Comparison of ENCODE assay signal across 8 cellular contexts in genomic region chr2:177165731-177166711, GRCh38. TPM values are rescaled to one million over a fixed set of nuclear protein-coding genes. Genes with fewer than 3 reads are reported as not detected.
A peak's percentile ranks its signal among the peaks of the same experiment; 100 is the strongest.
DNase-seq lines count a peak whose midpoint lies in the region; ATAC-seq and TF ChIP-seq lines count a peak whose summit lies in the region.

No MANE protein-coding gene starts in this region.

- in situ Hi-C loops in brain microvascular endothelial cell (cut with HindIII; ENCODE audit: low pct_ligation_motif_present, low sequenced_read_pairs), result no loop called here

- intact Hi-C loops in left colon (cut with DNase I, micrococcal nuclease), result loop anchor here (2.0 to 10.0 kb wide), 5 partner anchors 99 to 249 kb away; partner anchors contain the start of gene NFE2L2 (in 1 of the 2)

- no peaks in the 10 kb centered on the region for H3K36me3 ChIP-seq in brain microvascular endothelial cell (replicated peaks)

- no peaks in the 10 kb centered on the region for H3K9me3 Mint-ChIP-seq in activated T-cell treated with anti-CD3 and anti-CD28 coated beads, Interleukin-2, amount 50 U/mL, for 24 hours

- no peak for DNase-seq in activated T-cell treated with anti-CD3 and anti-CD28 coated beads, Interleukin-2, amount 50 U/mL, for 24 hours
- DNase-seq in activated T-cell treated with anti-CD3 and anti-CD28 coated beads for 4 hours (no peak), NCI-H2227 treated with DMSO at 0.1 percent for 48 hours (lab: John Stamatoyannopoulos, UW) (peak; percentile 74), brain microvascular endothelial cell (peak; percentile 22), left colon (no peak), superior temporal gyrus (ENCODE audit: extremely low spot score) (peak; percentile 56), NCI-H2196 treated with DMSO at 0.1 percent for 48 hours (lab: John Stamatoyannopoulos, UW; ENCODE audit: unreplicated experiment) (no peak)

- H3K27ac Mint-ChIP-seq in activated T-cell treated with anti-CD3 and anti-CD28 coated beads, Interleukin-2, amount 50 U/mL, for 24 hours, result peak overlapping the region; percentile 84

- no peak for TF ChIP-seq CTCF in brain microvascular endothelial cell (IDR thresholded peaks at IDR 0.05; ENCODE audit: low read depth, low read length, missing control alignments)

- ATAC-seq in HG02623 (IDR thresholded peaks at IDR 0.05; ENCODE audit: unreplicated experiment) (peak; percentile 51), left colon (peak; percentile 73)

- no peaks in the 10 kb centered on the region for H3K27me3 ChIP-seq in brain microvascular endothelial cell (replicated peaks)

- H3K27me3 Mint-ChIP-seq in activated T-cell treated with anti-CD3 and anti-CD28 coated beads, Interleukin-2, amount 50 U/mL, for 24 hours, result peaks cover 3% of the 10 kb centered on the region

- peaks cover 23% of the 10 kb centered on the region for H3K4me1 Mint-ChIP-seq in activated T-cell treated with anti-CD3 and anti-CD28 coated beads, Interleukin-2, amount 50 U/mL, for 24 hours (ENCODE audit: low read depth)

- H3K4me3 Mint-ChIP-seq in activated T-cell treated with anti-CD3 and anti-CD28 coated beads, Interleukin-2, amount 50 U/mL, for 24 hours, result peak overlapping the region; percentile 63

- H3K27ac ChIP-seq in brain microvascular endothelial cell, result peak overlapping the region; percentile 90

- peak overlapping the region; percentile 10 for H3K4me3 ChIP-seq in brain microvascular endothelial cell (ENCODE audit: low read depth, low read length)

- no peaks in the 10 kb centered on the region for H3K36me3 Mint-ChIP-seq in activated T-cell treated with anti-CD3 and anti-CD28 coated beads, Interleukin-2, amount 50 U/mL, for 24 hours (ENCODE audit: low read depth)

RNA-seq across cellular contexts. Expression of gene HNRNPA3, which starts 46.6 kb away (rescaled TPM):
- 100 to 1,000 TPM; 107 to 177 TPM for total RNA-seq in left colon

Comparison
In these comparisons a context has a peak if more than half of its experiments do, and no peak if none do; other contexts are left out.
1. DNase-seq: peak in NCI-H2227 treated with DMSO at 0.1 percent for 48 hours (single experiment), brain microvascular endothelial cell (single experiment) and superior temporal gyrus (single experiment); none in activated T-cell treated with anti-CD3 and anti-CD28 coated beads, Interleukin-2, amount 50 U/mL, for 24 hours (single experiment), activated T-cell treated with anti-CD3 and anti-CD28 coated beads for 4 hours (single experiment), left colon (0 of 2) and NCI-H2196 treated with DMSO at 0.1 percent for 48 hours (single experiment).